Comparison of ENCODE assay signal across 23 cellular contexts in genomic region chr6:119370063-119370462, GRCh38.
"Had no signal": no experiment of that assay in that cellular context is flagged by ENCODE, and none has a peak within 500 bp of the region (broad histone marks: within the 10 kb centered on the region; RNA-seq: fewer than 3 reads in every experiment).

No MANE protein-coding gene starts in this region.

- FAIRE-seq: HepG2, RCC 7860 had no signal

- DNase-seq: IMR-90, Karpas-422, KG1, MG63, NCI-H1092, NCI-H1105 treated with DMSO at 0.1 percent for 48 hours, NCI-H1417 treated with DMSO at 0.1 percent for 48 hours, NCI-H146, NCI-H1694 treated with DMSO at 0.1 percent for 48 hours, NCI-H1930, NCI-H2081, NCI-H2107, NCI-H2227 treated with DMSO at 0.1 percent for 48 hours, NCI-H524, NCI-H526 treated with DMSO at 0.1 percent for 48 hours, NCI-H748 treated with DMSO at 0.1 percent for 48 hours, Right ventricle myocardium superior, RPMI8226, SIG-M5 had no signal

- H3K9me3 ChIP-seq: MG63, SJSA1 had no signal

- ATAC-seq: HepG2 had no signal

- H3K27me3 ChIP-seq: MG63, SJSA1 had no signal

- H3K27ac ChIP-seq: SJSA1, SK-N-MC had no signal

- H3K4me3 ChIP-seq: MG63, SJSA1, SK-N-MC had no signal

- H3K36me3 ChIP-seq: MG63, SJSA1 had no signal

- H3K4me1 ChIP-seq: SJSA1 had no signal
